In genomic region chr6:112244428-112244827, GRCh38 we compare ENCODE assay signal across 2 cellular contexts.
TF ChIP-seq lines count a peak whose summit lies in the region.

No MANE protein-coding gene starts in this region.

TF ChIP-seq in SK-N-SH, 30 proteins besides CTCF, POLR2A, EP300 and RAD21 (continued from another document):
- TF ChIP-seq REST (IDR thresholded peaks at IDR 0.05; ENCODE audit: low read depth, low read length) (no peak), GATA2 (CRISPR knock-in tag; IDR thresholded peaks at IDR 0.05) (no peak), SIN3A (IDR thresholded peaks at IDR 0.05; ENCODE audit: borderline replicate concordance, low read depth, low read length) (no peak)
- TF ChIP-seq, protein P1, sequence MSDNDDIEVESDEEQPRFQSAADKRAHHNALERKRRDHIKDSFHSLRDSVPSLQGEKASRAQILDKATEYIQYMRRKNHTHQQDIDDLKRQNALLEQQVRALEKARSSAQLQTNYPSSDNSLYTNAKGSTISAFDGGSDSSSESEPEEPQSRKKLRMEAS (IDR thresholded peaks at IDR 0.05; ENCODE audit: low read depth) = no peak
TF ChIP-seq in SK-N-SH: peak in this region for 0.

TF ChIP-seq in SK-N-SH treated with all-trans-retinoic acid at 6 μM for 48 hours, 23 proteins besides CTCF, POLR2A, EP300 and RAD21 (continued from another document):
- TF ChIP-seq, protein P2, sequence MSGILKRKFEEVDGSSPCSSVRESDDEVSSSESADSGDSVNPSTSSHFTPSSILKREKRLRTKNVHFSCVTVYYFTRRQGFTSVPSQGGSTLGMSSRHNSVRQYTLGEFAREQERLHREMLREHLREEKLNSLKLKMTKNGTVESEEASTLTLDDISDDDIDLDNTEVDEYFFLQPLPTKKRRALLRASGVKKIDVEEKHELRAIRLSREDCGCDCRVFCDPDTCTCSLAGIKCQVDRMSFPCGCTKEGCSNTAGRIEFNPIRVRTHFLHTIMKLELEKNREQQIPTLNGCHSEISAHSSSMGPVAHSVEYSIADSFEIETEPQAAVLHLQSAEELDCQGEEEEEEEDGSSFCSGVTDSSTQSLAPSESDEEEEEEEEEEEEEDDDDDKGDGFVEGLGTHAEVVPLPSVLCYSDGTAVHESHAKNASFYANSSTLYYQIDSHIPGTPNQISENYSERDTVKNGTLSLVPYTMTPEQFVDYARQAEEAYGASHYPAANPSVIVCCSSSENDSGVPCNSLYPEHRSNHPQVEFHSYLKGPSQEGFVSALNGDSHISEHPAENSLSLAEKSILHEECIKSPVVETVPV (CRISPR knock-in tag; IDR thresholded peaks at IDR 0.05) = no peak
- no peak for TF ChIP-seq ISL1 (CRISPR knock-in tag; IDR thresholded peaks at IDR 0.05)
- TF ChIP-seq, protein P3, sequence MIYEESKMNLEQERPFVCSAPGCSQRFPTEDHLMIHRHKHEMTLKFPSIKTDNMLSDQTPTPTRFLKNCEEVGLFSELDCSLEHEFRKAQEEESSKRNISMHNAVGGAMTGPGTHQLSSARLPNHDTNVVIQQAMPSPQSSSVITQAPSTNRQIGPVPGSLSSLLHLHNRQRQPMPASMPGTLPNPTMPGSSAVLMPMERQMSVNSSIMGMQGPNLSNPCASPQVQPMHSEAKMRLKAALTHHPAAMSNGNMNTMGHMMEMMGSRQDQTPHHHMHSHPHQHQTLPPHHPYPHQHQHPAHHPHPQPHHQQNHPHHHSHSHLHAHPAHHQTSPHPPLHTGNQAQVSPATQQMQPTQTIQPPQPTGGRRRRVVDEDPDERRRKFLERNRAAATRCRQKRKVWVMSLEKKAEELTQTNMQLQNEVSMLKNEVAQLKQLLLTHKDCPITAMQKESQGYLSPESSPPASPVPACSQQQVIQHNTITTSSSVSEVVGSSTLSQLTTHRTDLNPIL (CRISPR knock-in tag; IDR thresholded peaks at IDR 0.05; ENCODE audit: low read depth) = no peak
- no peak for TF ChIP-seq PATZ1 (CRISPR knock-in tag; IDR thresholded peaks at IDR 0.05; ENCODE audit: borderline replicate concordance)
